19 cellular contexts compared by ENCODE assay signal in the genomic region with DNA sequence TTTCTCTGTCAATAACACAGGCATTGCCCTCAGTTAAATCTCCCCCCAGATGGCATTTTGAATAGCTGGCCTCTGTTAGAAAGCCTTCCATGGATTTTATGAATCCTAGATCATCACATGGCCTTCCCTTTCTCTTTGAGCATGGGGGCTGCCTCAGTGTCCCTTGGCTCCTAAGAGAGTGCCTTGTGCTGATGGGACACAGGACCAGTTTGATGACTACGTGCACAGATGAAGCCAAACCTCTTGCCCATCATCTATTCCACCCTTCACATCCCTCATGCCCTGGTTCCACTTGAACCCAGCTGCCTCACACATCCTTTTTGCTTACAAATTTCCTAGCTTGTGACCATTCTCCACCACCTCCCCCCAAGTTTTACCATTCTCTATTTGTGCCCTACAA. TPM values are rescaled to one million over a fixed set of nuclear protein-coding genes. Genes with fewer than 3 reads are reported as not detected.
DNase-seq lines count a peak whose midpoint lies in the region; ATAC-seq and TF ChIP-seq lines count a peak whose summit lies in the region.
"Had no signal": no experiment of that assay in that cellular context is flagged by ENCODE, and none has a peak within 500 bp of the region (broad histone marks: within the 10 kb centered on the region; RNA-seq: fewer than 3 reads in every experiment).

No MANE protein-coding gene starts in this region.

- H3K4me3 ChIP-seq in BLaER1, result peak overlapping the region; percentile 19; the same call in 1 of the 2 replicates
- H3K4me3 ChIP-seq in CD4-positive, CD25-positive, alpha-beta regulatory T cell (ENCODE audit: low read depth, low read length), result peak overlapping the region; percentile 43
- H3K4me3 ChIP-seq: ascending aorta, esophagus squamous epithelium, neural progenitor cell, SK-N-MC, testis had no signal

- H3K27me3 Mint-ChIP-seq in CD4-positive, CD25-positive, alpha-beta regulatory T cell, result no peaks in the 10 kb centered on the region
- no peaks in the 10 kb centered on the region for H3K27me3 Mint-ChIP-seq in activated CD4-positive, alpha-beta memory T cell treated with anti-CD3 and anti-CD28 coated beads, Interleukin-2, amount 10 ng/mL, durations not matched to agents 7 days and 5 days
- H3K27me3 Mint-ChIP-seq in memory B cell, result no peaks in the 10 kb centered on the region

- no peak for ATAC-seq in CD4-positive, CD25-positive, alpha-beta regulatory T cell (ENCODE audit: low read depth in 2 of 2)
- no peak for ATAC-seq in memory B cell (ENCODE audit: low read depth)
- no peak for ATAC-seq in GM21515 (IDR thresholded peaks at IDR 0.05; ENCODE audit: unreplicated experiment)
- ATAC-seq in HG03159 (IDR thresholded peaks at IDR 0.05; ENCODE audit: unreplicated experiment), result no peak

- POLR2A ChIA-PET in activated CD4-positive, alpha-beta memory T cell treated with anti-CD3 and anti-CD28 coated beads, Interleukin-2, amount 10 ng/mL, durations not matched to agents 7 days and 5 days (lab: Charles Lee), result interaction anchor here (2.3 to 20.1 kb wide), 3 partner anchors 10 to 20 kb away, joined by 8 to 671 read pairs (median 244); a partner anchor contains a TSS
- POLR2A ChIA-PET in GM10248 (lab: Yijun Ruan, JAX), result no interaction called here

- H3K27me3 ChIP-seq in BLaER1, result no peaks in the 10 kb centered on the region
- no peaks in the 10 kb centered on the region for H3K27me3 ChIP-seq in CD4-positive, CD25-positive, alpha-beta regulatory T cell (ENCODE audit: control insufficient read depth, insufficient read depth, low read length)
- H3K27me3 ChIP-seq: ascending aorta, esophagus squamous epithelium, neural progenitor cell, testis had no signal

- CTCF ChIA-PET in activated CD4-positive, alpha-beta memory T cell treated with anti-CD3 and anti-CD28 coated beads, Interleukin-2, amount 10 ng/mL, durations not matched to agents 7 days and 5 days (lab: Charles Lee), result interaction anchor here (1.2 to 1.9 kb wide), 3 partner anchors 9 to 25 kb away, joined by 3 to 8 read pairs (median 4); no protein-coding TSS in a partner anchor
- CTCF ChIA-PET in GM10248 (lab: Yijun Ruan, JAX), result no interaction called here

- peak overlapping the region; percentile 59 to 84 (median 76) for H3K4me3 Mint-ChIP-seq in CD4-positive, CD25-positive, alpha-beta regulatory T cell
- H3K4me3 Mint-ChIP-seq in activated CD4-positive, alpha-beta memory T cell treated with anti-CD3 and anti-CD28 coated beads, Interleukin-2, amount 10 ng/mL, durations not matched to agents 7 days and 5 days, result peak overlapping the region; percentile 9
- H3K4me3 Mint-ChIP-seq in memory B cell, result peak overlapping the region; percentile 32
- H3K4me3 Mint-ChIP-seq: neural progenitor cell had no signal

- no peaks in the 10 kb centered on the region; the same call in 1 of the 2 replicates for H3K9me3 ChIP-seq in BLaER1
- no peaks in the 10 kb centered on the region for H3K9me3 ChIP-seq in CD4-positive, CD25-positive, alpha-beta regulatory T cell (ENCODE audit: control insufficient read depth in 2 of 2, low read length in 2 of 2)
- H3K9me3 ChIP-seq: ascending aorta, esophagus squamous epithelium, testis had no signal

- H3K9ac ChIP-seq in BLaER1, result no peak overlapping the region
- H3K9ac ChIP-seq: neural progenitor cell had no signal

- H3K27ac ChIP-seq in BLaER1, result 0 out of 2 replicates have a peak overlapping the region, but pooled peaks have one; percentile 0
- H3K27ac ChIP-seq in CD4-positive, CD25-positive, alpha-beta regulatory T cell (ENCODE audit: insufficient read depth, low read length, poor library complexity, severe bottlenecking), result peak overlapping the region; percentile 27
- H3K27ac ChIP-seq: neural progenitor cell, SK-N-MC, testis had no signal

- H3K36me3 ChIP-seq in BLaER1, result peaks cover 88% of the 10 kb centered on the region
- peaks cover 3% of the 10 kb centered on the region for H3K36me3 ChIP-seq in CD4-positive, CD25-positive, alpha-beta regulatory T cell (ENCODE audit: control insufficient read depth, insufficient read depth, low read length)
- H3K36me3 ChIP-seq: neural progenitor cell had no signal

- peak overlapping the region; percentile 67 for H3K4me2 ChIP-seq in BLaER1
- H3K4me2 ChIP-seq: neural progenitor cell had no signal

- no peak for DNase-seq in CD4-positive, CD25-positive, alpha-beta regulatory T cell
- no peak for DNase-seq in activated CD4-positive, alpha-beta memory T cell treated with anti-CD3 and anti-CD28 coated beads, Interleukin-2, amount 10 ng/mL, durations not matched to agents 7 days and 5 days
- DNase-seq in memory B cell (ENCODE audit: low spot score in 2 of 2) (no peak), GM10248 (ENCODE audit: extremely low spot score) (no peak)
- DNase-seq: C1 segment of cervical spinal cord, EL, esophagus squamous epithelium, glutamatergic neuron, H7, NCI-H2029 treated with DMSO at 0.1 percent for 48 hours, NCI-H526 treated with DMSO at 0.1 percent for 48 hours, OCI-M1, testis had no signal

- H3K4me1 ChIP-seq in BLaER1, result peaks cover 99% of the 10 kb centered on the region
- H3K4me1 ChIP-seq in CD4-positive, CD25-positive, alpha-beta regulatory T cell (ENCODE audit: control insufficient read depth, insufficient read depth, low read length, poor library complexity, severe bottlenecking), result peaks cover 80% of the 10 kb centered on the region
- H3K4me1 ChIP-seq: neural progenitor cell, testis had no signal

- peaks cover 69 to 94% (median 85%) of the 10 kb centered on the region in 4 donors for H3K4me1 Mint-ChIP-seq in CD4-positive, CD25-positive, alpha-beta regulatory T cell
- peaks cover 93% of the 10 kb centered on the region for H3K4me1 Mint-ChIP-seq in activated CD4-positive, alpha-beta memory T cell treated with anti-CD3 and anti-CD28 coated beads, Interleukin-2, amount 10 ng/mL, durations not matched to agents 7 days and 5 days
- H3K4me1 Mint-ChIP-seq in memory B cell, result peaks cover 60% of the 10 kb centered on the region
- H3K4me1 Mint-ChIP-seq: neural progenitor cell had no signal

- no peak for TF ChIP-seq CTCF in GM10248 (IDR thresholded peaks at IDR 0.05; ENCODE audit: control extremely low read depth, extremely low read depth, low read depth, missing control alignments)

- H3K9me3 Mint-ChIP-seq in CD4-positive, CD25-positive, alpha-beta regulatory T cell, result peaks cover 0 to 2% (median 0%) of the 10 kb centered on the region in 7 donors
- no peaks in the 10 kb centered on the region for H3K9me3 Mint-ChIP-seq in activated CD4-positive, alpha-beta memory T cell treated with anti-CD3 and anti-CD28 coated beads, Interleukin-2, amount 10 ng/mL, durations not matched to agents 7 days and 5 days
- H3K9me3 Mint-ChIP-seq in memory B cell, result no peaks in the 10 kb centered on the region

- peaks cover 100% of the 10 kb centered on the region for H4K20me1 ChIP-seq in BLaER1

- H3K27ac Mint-ChIP-seq in CD4-positive, CD25-positive, alpha-beta regulatory T cell, result peak overlapping the region; percentile 72 to 96 (median 81)
- peak overlapping the region; percentile 91 for H3K27ac Mint-ChIP-seq in activated CD4-positive, alpha-beta memory T cell treated with anti-CD3 and anti-CD28 coated beads, Interleukin-2, amount 10 ng/mL, durations not matched to agents 7 days and 5 days
- peak overlapping the region; percentile 81 for H3K27ac Mint-ChIP-seq in memory B cell
- H3K27ac Mint-ChIP-seq: neural progenitor cell had no signal

- H3K36me3 Mint-ChIP-seq in CD4-positive, CD25-positive, alpha-beta regulatory T cell, result peaks cover 27% of the 10 kb centered on the region
- H3K36me3 Mint-ChIP-seq in activated CD4-positive, alpha-beta memory T cell treated with anti-CD3 and anti-CD28 coated beads, Interleukin-2, amount 10 ng/mL, durations not matched to agents 7 days and 5 days (ENCODE audit: low read depth), result peaks cover 74% of the 10 kb centered on the region
- peaks cover 18% of the 10 kb centered on the region for H3K36me3 Mint-ChIP-seq in memory B cell

RNA-seq across cellular contexts. Expression of a gene that starts 12.9 kb away (rescaled TPM):
- 57.4 TPM for total RNA-seq in CD4-positive, CD25-positive, alpha-beta regulatory T cell
- 10 to 100 TPM; 35.8 to 92.6 (median 61.0) TPM for polyA plus RNA-seq in CD4-positive, CD25-positive, alpha-beta regulatory T cell
- total RNA-seq in activated CD4-positive, alpha-beta memory T cell treated with anti-CD3 and anti-CD28 coated beads, Interleukin-2, amount 10 ng/mL, durations not matched to agents 7 days and 5 days, result 10 to 100 TPM; 60.1 to 60.8 TPM

Comparison
In these comparisons a context has a peak if more than half of its experiments do, and no peak if none do; other contexts are left out.
1. H3K4me3 Mint-ChIP-seq: peak in every context shown above with its lines; median percentile 76 in CD4-positive, CD25-positive, alpha-beta regulatory T cell; 32 in memory B cell; 9 in activated CD4-positive, alpha-beta memory T cell treated with anti-CD3 and anti-CD28 coated beads, Interleukin-2, amount 10 ng/mL, durations not matched to agents 7 days and 5 days.